In the genomic region with DNA sequence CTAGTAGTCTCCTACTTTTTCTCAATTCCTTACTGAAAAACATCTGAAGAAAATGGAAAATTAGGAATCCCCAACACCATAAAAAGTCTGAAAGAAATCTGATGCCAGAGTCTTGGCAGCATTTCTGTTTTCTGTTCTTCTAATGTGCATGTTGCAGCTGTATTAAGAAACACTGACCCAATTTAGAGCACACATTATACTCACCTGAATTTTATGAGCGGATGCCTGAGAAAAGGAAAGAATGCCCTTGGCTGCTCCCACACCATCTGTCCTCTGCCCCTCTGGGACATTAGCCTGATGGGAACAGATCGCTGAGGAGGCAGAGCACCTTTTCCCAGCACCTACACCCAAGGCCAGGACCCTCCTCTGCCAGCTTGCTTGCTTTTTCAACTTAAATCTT, we compare ENCODE assay signal across 30 cellular contexts. TPM values are rescaled to one million over a fixed set of nuclear protein-coding genes. Genes with fewer than 3 reads are reported as not detected.
"Had no signal": no experiment of that assay in that cellular context is flagged by ENCODE, and none has a peak within 500 bp of the region (broad histone marks: within the 10 kb centered on the region; RNA-seq: fewer than 3 reads in every experiment).

No MANE protein-coding gene starts in this region.

- H3K27me3 ChIP-seq: ascending aorta, body of pancreas had no signal

- H3K9ac ChIP-seq: SK-N-SH had no signal

- H3K4me3 Mint-ChIP-seq: activated CD4-positive, alpha-beta T cell treated with anti-CD3 and anti-CD28 coated beads for 36 hours; activated CD8-positive, alpha-beta T cell treated with anti-CD3 and anti-CD28 coated beads, Interleukin-2, amount 10 ng/mL, durations not matched to agents 7 days and 5 days; activated naive CD8-positive, alpha-beta T cell treated with anti-CD3 and anti-CD28 coated beads, Interleukin-2, amount 50 U/mL, for 24 hours had no signal

- H3K9me3 Mint-ChIP-seq: activated naive CD4-positive, alpha-beta T cell treated with anti-CD3 and anti-CD28 coated beads, Interleukin-2, amount 50 U/mL, for 72 hours; activated naive CD8-positive, alpha-beta T cell treated with anti-CD3 and anti-CD28 coated beads, Interleukin-2, amount 50 U/mL, for 24 hours had no signal

- H3K4me3 ChIP-seq: ascending aorta, body of pancreas, MG63, SJCRH30 had no signal

- H3K4me1 ChIP-seq: ascending aorta, body of pancreas, SJCRH30 had no signal

- H3K36me3 Mint-ChIP-seq: activated naive CD4-positive, alpha-beta T cell treated with anti-CD3 and anti-CD28 coated beads, Interleukin-2, amount 50 U/mL, for 72 hours had no signal

- DNase-seq: activated CD4-positive, alpha-beta T cell treated with anti-CD3 and anti-CD28 coated beads for 36 hours; activated CD8-positive, alpha-beta memory T cell treated with anti-CD3 and anti-CD28 coated beads, Interleukin-2, amount 50 U/mL, for 48 hours; activated CD8-positive, alpha-beta T cell treated with anti-CD3 and anti-CD28 coated beads, Interleukin-2, amount 10 ng/mL, durations not matched to agents 7 days and 5 days; activated effector memory CD4-positive, alpha-beta T cell treated with anti-CD3 and anti-CD28 coated beads, Interleukin-2, amount 50 U/mL, for 16 hours; activated naive CD4-positive, alpha-beta T cell treated with Interleukin-2 at 50 U/mL for 16 hours; activated naive CD8-positive, alpha-beta T cell treated with anti-CD3 and anti-CD28 coated beads, Interleukin-2, amount 50 U/mL, for 24 hours; activated T-cell treated with anti-CD3 and anti-CD28 coated beads, Interleukin-2, amount 50 U/mL, for 1 hour; amniotic stem cell; body of pancreas; central memory CD4-positive, alpha-beta T cell; KBM-7; MG63; MV-4-11; NCI-H1092 treated with DMSO at 0.1 percent for 48 hours; NCI-H1417 treated with DMSO at 0.1 percent for 48 hours; NCI-H1694; NCI-H2029 treated with DMSO at 0.1 percent for 48 hours; NCI-H446; NCI-H748 treated with DMSO at 0.1 percent for 48 hours; Right ventricle myocardium superior; RPMI8226; SJCRH30; SK-N-SH; T-helper 1 cell; WERI-Rb-1 had no signal

- H3K36me3 ChIP-seq: ascending aorta, MG63, SJCRH30, WERI-Rb-1 had no signal

- ATAC-seq: activated CD4-positive, alpha-beta T cell treated with anti-CD3 and anti-CD28 coated beads for 36 hours; activated CD8-positive, alpha-beta T cell treated with anti-CD3 and anti-CD28 coated beads, Interleukin-2, amount 10 ng/mL, durations not matched to agents 7 days and 5 days; activated naive CD4-positive, alpha-beta T cell treated with anti-CD3 and anti-CD28 coated beads, Interleukin-2, amount 50 U/mL, for 72 hours; activated naive CD8-positive, alpha-beta T cell treated with anti-CD3 and anti-CD28 coated beads, Interleukin-2, amount 50 U/mL, for 24 hours; body of pancreas had no signal

- H3K4me2 ChIP-seq: SK-N-SH had no signal

- H3K9me3 ChIP-seq: ascending aorta, body of pancreas, MG63, SJCRH30, SK-N-SH had no signal

- H3K27ac ChIP-seq: ascending aorta, body of pancreas, SJCRH30, WERI-Rb-1 had no signal

- H3K27ac Mint-ChIP-seq: activated CD4-positive, alpha-beta T cell treated with anti-CD3 and anti-CD28 coated beads for 36 hours; activated CD8-positive, alpha-beta T cell treated with anti-CD3 and anti-CD28 coated beads, Interleukin-2, amount 10 ng/mL, durations not matched to agents 7 days and 5 days; activated naive CD4-positive, alpha-beta T cell treated with anti-CD3 and anti-CD28 coated beads, Interleukin-2, amount 50 U/mL, for 72 hours; activated naive CD8-positive, alpha-beta T cell treated with anti-CD3 and anti-CD28 coated beads, Interleukin-2, amount 50 U/mL, for 24 hours had no signal

RNA-seq across cellular contexts. Expression of a gene that starts 31.0 kb away (rescaled TPM):
- total RNA-seq: ascending aorta, body of pancreas, bronchial epithelial cell, chondrocyte, LHCN-M2, Right ventricle myocardium superior, SJCRH30 had no signal
- polyA plus RNA-seq: SK-N-SH had no signal
